1 cellular context compared by ENCODE assay signal in the genomic region with DNA sequence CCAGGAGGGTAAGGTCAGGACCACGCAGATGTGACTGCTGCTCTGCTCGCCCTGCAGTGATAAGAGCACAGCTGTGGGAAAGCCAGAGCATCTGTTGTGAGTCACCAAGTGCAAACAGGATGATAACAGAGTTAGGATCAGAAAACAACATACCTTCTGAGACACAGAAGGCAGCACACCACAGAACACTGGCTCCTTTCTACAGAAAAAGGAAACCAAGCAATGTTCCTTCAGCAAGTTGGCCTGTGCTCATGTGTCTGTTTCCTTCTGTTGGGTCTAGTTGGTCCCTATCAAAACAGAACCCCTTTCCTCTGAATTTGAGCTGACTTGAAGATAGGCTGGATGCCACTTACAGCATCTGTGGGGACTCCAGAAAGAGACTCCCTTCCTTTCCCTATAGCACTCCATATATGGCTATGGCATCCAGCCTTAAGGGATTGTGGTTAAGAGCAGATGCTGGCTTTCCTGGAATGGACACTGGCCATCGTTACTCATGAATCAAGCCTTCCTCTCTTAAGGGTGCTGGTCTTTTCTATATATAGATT.
TF ChIP-seq lines count a peak whose summit lies in the region.

No MANE protein-coding gene starts in this region.

TF ChIP-seq in K562, 482 proteins besides CTCF, POLR2A, EP300 and RAD21 (continued from another document and continues in another):
- TF ChIP-seq, protein P1, sequence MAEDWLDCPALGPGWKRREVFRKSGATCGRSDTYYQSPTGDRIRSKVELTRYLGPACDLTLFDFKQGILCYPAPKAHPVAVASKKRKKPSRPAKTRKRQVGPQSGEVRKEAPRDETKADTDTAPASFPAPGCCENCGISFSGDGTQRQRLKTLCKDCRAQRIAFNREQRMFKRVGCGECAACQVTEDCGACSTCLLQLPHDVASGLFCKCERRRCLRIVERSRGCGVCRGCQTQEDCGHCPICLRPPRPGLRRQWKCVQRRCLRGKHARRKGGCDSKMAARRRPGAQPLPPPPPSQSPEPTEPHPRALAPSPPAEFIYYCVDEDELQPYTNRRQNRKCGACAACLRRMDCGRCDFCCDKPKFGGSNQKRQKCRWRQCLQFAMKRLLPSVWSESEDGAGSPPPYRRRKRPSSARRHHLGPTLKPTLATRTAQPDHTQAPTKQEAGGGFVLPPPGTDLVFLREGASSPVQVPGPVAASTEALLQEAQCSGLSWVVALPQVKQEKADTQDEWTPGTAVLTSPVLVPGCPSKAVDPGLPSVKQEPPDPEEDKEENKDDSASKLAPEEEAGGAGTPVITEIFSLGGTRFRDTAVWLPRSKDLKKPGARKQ (CRISPR knock-in tag; IDR thresholded peaks at IDR 0.05), result no peak
- TF ChIP-seq NONO (IDR thresholded peaks at IDR 0.05; ENCODE audit: low read depth in 2 of 2, low read length in 1 of 2), result peak in 1 of 2 experiments; percentile 51; a peak in 1 of 4 replicates
- peak; percentile 93 for TF ChIP-seq DPF2 (IDR thresholded peaks at IDR 0.05)
- TF ChIP-seq, protein P2, sequence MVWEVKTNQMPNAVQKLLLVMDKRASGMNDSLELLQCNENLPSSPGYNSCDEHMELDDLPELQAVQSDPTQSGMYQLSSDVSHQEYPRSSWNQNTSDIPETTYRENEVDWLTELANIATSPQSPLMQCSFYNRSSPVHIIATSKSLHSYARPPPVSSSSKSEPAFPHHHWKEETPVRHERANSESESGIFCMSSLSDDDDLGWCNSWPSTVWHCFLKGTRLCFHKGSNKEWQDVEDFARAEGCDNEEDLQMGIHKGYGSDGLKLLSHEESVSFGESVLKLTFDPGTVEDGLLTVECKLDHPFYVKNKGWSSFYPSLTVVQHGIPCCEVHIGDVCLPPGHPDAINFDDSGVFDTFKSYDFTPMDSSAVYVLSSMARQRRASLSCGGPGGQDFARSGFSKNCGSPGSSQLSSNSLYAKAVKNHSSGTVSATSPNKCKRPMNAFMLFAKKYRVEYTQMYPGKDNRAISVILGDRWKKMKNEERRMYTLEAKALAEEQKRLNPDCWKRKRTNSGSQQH (CRISPR knock-in tag; IDR thresholded peaks at IDR 0.05), result no peak
- no peak for TF ChIP-seq EP400 (IDR thresholded peaks at IDR 0.05)
- TF ChIP-seq ZKSCAN3 (CRISPR knock-in tag; IDR thresholded peaks at IDR 0.05), result no peak
- TF ChIP-seq JUND (IDR thresholded peaks at IDR 0.05; ENCODE audit: borderline replicate concordance, low read depth, low read length), result peak; percentile 94
- TF ChIP-seq JUND (tag; IDR thresholded peaks at IDR 0.05; ENCODE audit: borderline replicate concordance, low read depth, low read length), result peak; percentile 95; the same call in 2 of the 3 replicates
- peak; percentile 96 for TF ChIP-seq MTA2 (IDR thresholded peaks at IDR 0.05; ENCODE audit: low read depth)
- TF ChIP-seq, protein P3, sequence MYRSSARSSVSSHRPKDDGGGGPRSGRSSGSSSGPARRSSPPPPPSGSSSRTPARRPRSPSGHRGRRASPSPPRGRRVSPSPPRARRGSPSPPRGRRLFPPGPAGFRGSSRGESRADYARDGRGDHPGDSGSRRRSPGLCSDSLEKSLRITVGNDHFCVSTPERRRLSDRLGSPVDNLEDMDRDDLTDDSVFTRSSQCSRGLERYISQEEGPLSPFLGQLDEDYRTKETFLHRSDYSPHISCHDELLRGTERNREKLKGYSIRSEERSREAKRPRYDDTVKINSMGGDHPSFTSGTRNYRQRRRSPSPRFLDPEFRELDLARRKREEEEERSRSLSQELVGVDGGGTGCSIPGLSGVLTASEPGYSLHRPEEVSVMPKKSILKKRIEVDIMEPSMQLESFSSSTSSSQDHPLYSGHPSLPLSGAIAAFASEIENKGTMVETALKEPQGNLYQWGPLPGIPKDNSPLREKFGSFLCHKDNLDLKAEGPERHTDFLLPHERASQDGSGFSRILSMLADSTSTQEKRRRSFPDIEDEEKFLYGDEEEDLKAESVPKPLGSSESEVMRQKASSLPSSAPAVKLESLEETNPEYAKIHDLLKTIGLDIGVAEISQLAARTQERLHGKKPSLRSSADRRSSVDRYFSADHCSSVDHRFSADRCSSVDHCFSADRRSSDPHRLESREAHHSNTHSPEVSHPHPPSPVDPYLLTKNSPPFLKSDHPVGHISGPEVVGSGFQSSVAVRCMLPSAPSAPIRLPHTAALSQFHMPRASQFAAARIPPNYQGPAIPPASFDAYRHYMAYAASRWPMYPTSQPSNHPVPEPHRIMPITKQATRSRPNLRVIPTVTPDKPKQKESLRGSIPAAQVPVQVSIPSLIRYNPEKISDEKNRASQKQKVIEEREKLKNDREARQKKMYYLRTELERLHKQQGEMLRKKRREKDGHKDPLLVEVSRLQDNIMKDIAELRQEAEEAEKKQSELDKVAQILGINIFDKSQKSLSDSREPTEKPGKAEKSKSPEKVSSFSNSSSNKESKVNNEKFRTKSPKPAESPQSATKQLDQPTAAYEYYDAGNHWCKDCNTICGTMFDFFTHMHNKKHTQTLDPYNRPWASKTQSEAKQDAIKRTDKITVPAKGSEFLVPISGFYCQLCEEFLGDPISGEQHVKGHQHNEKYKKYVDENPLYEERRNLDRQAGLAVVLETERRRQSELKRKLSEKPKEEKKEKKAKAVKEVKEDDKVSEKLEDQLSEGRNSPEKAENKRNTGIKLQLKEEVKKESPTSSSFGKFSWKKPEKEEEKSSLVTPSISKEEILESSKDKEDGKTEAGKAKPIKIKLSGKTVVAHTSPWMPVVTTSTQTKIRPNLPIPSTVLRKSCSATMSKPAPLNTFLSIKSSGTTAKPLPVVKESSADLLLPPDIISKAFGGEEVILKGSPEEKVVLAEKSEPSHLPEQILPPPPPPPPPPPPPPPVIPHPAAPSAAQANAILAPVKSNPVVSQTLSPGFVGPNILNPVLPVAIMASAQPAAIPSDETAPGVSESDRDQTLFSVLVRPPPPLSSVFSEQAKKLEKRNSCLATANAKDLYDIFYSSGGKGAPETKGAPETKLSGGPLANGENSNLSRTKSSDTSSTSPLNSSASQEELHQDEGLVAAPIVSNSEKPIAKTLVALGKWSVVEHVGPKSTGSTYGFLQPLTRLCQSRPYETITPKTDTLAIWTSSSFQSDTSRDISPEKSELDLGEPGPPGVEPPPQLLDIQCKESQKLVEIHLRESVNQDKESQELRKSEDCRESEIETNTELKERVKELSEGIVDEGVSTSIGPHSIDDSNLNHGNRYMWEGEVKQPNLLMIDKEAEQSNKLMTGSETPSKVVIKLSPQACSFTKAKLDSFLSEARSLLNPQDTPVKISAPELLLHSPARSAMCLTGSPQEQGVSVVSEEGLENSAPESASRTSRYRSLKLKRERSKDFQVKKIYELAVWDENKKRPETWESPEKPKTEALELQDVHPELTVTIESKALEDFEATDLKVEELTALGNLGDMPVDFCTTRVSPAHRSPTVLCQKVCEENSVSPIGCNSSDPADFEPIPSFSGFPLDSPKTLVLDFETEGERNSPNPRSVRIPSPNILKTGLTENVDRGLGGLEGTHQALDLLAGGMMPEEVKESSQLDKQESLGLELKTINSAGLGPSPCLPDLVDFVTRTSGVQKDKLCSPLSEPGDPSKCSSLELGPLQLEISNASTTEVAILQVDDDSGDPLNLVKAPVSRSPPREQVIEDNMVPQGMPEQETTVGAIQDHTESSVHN (IDR thresholded peaks at IDR 0.05; ENCODE audit: borderline replicate concordance in 1 of 2, low read depth in 1 of 2), result peak in 1 of 2 experiments; percentile 18; a peak in 1 of 4 replicates
- no peak for TF ChIP-seq ZNF174 (CRISPR knock-in tag; IDR thresholded peaks at IDR 0.05)
- TF ChIP-seq, protein P4, sequence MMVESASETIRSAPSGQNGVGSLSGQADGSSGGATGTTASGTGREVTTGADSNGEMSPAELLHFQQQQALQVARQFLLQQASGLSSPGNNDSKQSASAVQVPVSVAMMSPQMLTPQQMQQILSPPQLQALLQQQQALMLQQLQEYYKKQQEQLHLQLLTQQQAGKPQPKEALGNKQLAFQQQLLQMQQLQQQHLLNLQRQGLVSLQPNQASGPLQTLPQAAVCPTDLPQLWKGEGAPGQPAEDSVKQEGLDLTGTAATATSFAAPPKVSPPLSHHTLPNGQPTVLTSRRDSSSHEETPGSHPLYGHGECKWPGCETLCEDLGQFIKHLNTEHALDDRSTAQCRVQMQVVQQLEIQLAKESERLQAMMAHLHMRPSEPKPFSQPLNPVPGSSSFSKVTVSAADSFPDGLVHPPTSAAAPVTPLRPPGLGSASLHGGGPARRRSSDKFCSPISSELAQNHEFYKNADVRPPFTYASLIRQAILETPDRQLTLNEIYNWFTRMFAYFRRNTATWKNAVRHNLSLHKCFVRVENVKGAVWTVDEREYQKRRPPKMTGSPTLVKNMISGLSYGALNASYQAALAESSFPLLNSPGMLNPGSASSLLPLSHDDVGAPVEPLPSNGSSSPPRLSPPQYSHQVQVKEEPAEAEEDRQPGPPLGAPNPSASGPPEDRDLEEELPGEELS (CRISPR knock-in tag; IDR thresholded peaks at IDR 0.05; ENCODE audit: borderline replicate concordance), result no peak
- TF ChIP-seq ZNF121 (CRISPR knock-in tag; conservative IDR thresholded peaks at IDR 0.05), result no peak
- TF ChIP-seq PURB (CRISPR knock-in tag; IDR thresholded peaks at IDR 0.05; ENCODE audit: low read depth), result no peak
- TF ChIP-seq NCOR1 (IDR thresholded peaks at IDR 0.05), result peak; percentile 95
- peak; percentile 69; the same call in 1 of the 2 replicates for TF ChIP-seq SMAD4 (CRISPR knock-in tag; conservative IDR thresholded peaks at IDR 0.05)
- TF ChIP-seq TBP (optimal IDR thresholded peaks at IDR 0.05; ENCODE audit: low read depth, low read length), result no peak
- no peak for TF ChIP-seq EZH2 (IDR thresholded peaks at IDR 0.05; ENCODE audit: borderline replicate concordance, low read depth, low read length)
- peak; percentile 97 for TF ChIP-seq TAL1 (IDR thresholded peaks at IDR 0.05)
- TF ChIP-seq, protein P5, sequence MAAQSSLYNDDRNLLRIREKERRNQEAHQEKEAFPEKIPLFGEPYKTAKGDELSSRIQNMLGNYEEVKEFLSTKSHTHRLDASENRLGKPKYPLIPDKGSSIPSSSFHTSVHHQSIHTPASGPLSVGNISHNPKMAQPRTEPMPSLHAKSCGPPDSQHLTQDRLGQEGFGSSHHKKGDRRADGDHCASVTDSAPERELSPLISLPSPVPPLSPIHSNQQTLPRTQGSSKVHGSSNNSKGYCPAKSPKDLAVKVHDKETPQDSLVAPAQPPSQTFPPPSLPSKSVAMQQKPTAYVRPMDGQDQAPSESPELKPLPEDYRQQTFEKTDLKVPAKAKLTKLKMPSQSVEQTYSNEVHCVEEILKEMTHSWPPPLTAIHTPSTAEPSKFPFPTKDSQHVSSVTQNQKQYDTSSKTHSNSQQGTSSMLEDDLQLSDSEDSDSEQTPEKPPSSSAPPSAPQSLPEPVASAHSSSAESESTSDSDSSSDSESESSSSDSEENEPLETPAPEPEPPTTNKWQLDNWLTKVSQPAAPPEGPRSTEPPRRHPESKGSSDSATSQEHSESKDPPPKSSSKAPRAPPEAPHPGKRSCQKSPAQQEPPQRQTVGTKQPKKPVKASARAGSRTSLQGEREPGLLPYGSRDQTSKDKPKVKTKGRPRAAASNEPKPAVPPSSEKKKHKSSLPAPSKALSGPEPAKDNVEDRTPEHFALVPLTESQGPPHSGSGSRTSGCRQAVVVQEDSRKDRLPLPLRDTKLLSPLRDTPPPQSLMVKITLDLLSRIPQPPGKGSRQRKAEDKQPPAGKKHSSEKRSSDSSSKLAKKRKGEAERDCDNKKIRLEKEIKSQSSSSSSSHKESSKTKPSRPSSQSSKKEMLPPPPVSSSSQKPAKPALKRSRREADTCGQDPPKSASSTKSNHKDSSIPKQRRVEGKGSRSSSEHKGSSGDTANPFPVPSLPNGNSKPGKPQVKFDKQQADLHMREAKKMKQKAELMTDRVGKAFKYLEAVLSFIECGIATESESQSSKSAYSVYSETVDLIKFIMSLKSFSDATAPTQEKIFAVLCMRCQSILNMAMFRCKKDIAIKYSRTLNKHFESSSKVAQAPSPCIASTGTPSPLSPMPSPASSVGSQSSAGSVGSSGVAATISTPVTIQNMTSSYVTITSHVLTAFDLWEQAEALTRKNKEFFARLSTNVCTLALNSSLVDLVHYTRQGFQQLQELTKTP (IDR thresholded peaks at IDR 0.05; ENCODE audit: low read depth in 1 of 2, partially characterized antibody in 2 of 2), result peak in 1 of 2 experiments; percentile 36
- no peak for TF ChIP-seq HNRNPH1 (optimal IDR thresholded peaks at IDR 0.05; ENCODE audit: low read depth, low read length)
- TF ChIP-seq GATAD2B (IDR thresholded peaks at IDR 0.05; ENCODE audit: borderline replicate concordance), result no peak
- TF ChIP-seq, protein P6, sequence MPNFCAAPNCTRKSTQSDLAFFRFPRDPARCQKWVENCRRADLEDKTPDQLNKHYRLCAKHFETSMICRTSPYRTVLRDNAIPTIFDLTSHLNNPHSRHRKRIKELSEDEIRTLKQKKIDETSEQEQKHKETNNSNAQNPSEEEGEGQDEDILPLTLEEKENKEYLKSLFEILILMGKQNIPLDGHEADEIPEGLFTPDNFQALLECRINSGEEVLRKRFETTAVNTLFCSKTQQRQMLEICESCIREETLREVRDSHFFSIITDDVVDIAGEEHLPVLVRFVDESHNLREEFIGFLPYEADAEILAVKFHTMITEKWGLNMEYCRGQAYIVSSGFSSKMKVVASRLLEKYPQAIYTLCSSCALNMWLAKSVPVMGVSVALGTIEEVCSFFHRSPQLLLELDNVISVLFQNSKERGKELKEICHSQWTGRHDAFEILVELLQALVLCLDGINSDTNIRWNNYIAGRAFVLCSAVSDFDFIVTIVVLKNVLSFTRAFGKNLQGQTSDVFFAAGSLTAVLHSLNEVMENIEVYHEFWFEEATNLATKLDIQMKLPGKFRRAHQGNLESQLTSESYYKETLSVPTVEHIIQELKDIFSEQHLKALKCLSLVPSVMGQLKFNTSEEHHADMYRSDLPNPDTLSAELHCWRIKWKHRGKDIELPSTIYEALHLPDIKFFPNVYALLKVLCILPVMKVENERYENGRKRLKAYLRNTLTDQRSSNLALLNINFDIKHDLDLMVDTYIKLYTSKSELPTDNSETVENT (CRISPR knock-in tag; IDR thresholded peaks at IDR 0.05), result no peak
- TF ChIP-seq HDAC1 (IDR thresholded peaks at IDR 0.05), result peak in 1 of 2 experiments; percentile 55; a peak in 1 of 4 replicates
- TF ChIP-seq TCF3 (CRISPR knock-in tag; IDR thresholded peaks at IDR 0.05), result peak; percentile 96
- no peak for TF ChIP-seq CBFB (CRISPR knock-in tag; IDR thresholded peaks at IDR 0.05)
- TF ChIP-seq ARNT (IDR thresholded peaks at IDR 0.05), result peak; percentile 48 to 72; a peak in 2 of 4 replicates
- no peak for TF ChIP-seq HOXB6 (CRISPR knock-in tag; IDR thresholded peaks at IDR 0.05; ENCODE audit: borderline replicate concordance)
- peak; percentile 85 for TF ChIP-seq SOX6 (IDR thresholded peaks at IDR 0.05)
- TF ChIP-seq PML (IDR thresholded peaks at IDR 0.05; ENCODE audit: low read length), result peak; percentile 97
- TF ChIP-seq, protein P7, sequence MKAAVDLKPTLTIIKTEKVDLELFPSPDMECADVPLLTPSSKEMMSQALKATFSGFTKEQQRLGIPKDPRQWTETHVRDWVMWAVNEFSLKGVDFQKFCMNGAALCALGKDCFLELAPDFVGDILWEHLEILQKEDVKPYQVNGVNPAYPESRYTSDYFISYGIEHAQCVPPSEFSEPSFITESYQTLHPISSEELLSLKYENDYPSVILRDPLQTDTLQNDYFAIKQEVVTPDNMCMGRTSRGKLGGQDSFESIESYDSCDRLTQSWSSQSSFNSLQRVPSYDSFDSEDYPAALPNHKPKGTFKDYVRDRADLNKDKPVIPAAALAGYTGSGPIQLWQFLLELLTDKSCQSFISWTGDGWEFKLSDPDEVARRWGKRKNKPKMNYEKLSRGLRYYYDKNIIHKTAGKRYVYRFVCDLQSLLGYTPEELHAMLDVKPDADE (conservative IDR thresholded peaks at IDR 0.05; ENCODE audit: control insufficient read depth, low read depth, low read length), result peak; percentile 77; the same call in 1 of the 2 replicates
- TF ChIP-seq KLF1 (tag; IDR thresholded peaks at IDR 0.05), result no peak
- no peak for TF ChIP-seq CSDE1 (IDR thresholded peaks at IDR 0.05)
- TF ChIP-seq ZNF12 (CRISPR knock-in tag; IDR thresholded peaks at IDR 0.05), result no peak
